Comparison of ENCODE assay signal across 8 cellular contexts in genomic region chr3:156642750-156643728, GRCh38. TPM values are rescaled to one million over a fixed set of nuclear protein-coding genes. Genes with fewer than 3 reads are reported as not detected.
DNase-seq lines count a peak whose midpoint lies in the region; ATAC-seq, FAIRE-seq and TF ChIP-seq lines count a peak whose summit lies in the region.

No MANE protein-coding gene starts in this region.

- POLR2A ChIA-PET in CD4-positive, alpha-beta T cell (lab: Charles Lee), result interaction anchor here (1.0 to 1.8 kb wide), 4 partner anchors 30 to 88 kb away, joined by 3 to 5 read pairs (median 4); partner anchors contain the start of genes SSR3 and TIPARP
- POLR2A ChIA-PET in Panc1 (lab: Charles Lee), result no interaction called here

- no peaks in the 10 kb centered on the region for H3K9me3 Mint-ChIP-seq in CD4-positive, alpha-beta T cell

- no peak for FAIRE-seq in kidney (lab: Jason Lieb, UNC)

- peak overlapping the region; percentile 1 for H3K27ac Mint-ChIP-seq in CD4-positive, alpha-beta T cell

- H3K27me3 ChIP-seq in CD4-positive, alpha-beta T cell (ENCODE audit: control insufficient read depth, insufficient read depth, low read length), result no peaks in the 10 kb centered on the region
- peaks cover 5% of the 10 kb centered on the region; the same call in 1 of the 2 replicates for H3K27me3 ChIP-seq in Panc1 (ENCODE audit: control insufficient read depth, insufficient read depth, low read length)
- H3K27me3 ChIP-seq in lower lobe of right lung (ENCODE audit: low read depth), result no peaks in the 10 kb centered on the region

- H3K36me3 Mint-ChIP-seq in CD4-positive, alpha-beta T cell (ENCODE audit: low read depth), result no peaks in the 10 kb centered on the region

- in situ Hi-C loops in Panc1 (cut with HindIII; ENCODE audit: low pct_unique_long_range_greater_than_20kb, low sequenced_read_pairs), result no loop called here

- intact Hi-C loops in CD4-positive, alpha-beta T cell (cut with DNase I, micrococcal nuclease), result no loop called here
- intact Hi-C loops in Panc1 (cut with micrococcal nuclease; ENCODE audit: unreplicated experiment) (no loop called here), lower lobe of right lung (cut with DNase I) (no loop called here), kidney (cut with DNase I) (no loop called here)

- no peak for TF ChIP-seq CTCF in CD4-positive, alpha-beta T cell (IDR thresholded peaks at IDR 0.05)
- no peak for TF ChIP-seq CTCF in Panc1 (IDR thresholded peaks at IDR 0.05)
- TF ChIP-seq CTCF in lower lobe of right lung (IDR thresholded peaks at IDR 0.05), result no peak
- TF ChIP-seq CTCF in kidney (IDR thresholded peaks at IDR 0.05; ENCODE audit: borderline replicate concordance, extremely low read depth, insufficient read depth), result no peak

- H3K36me3 ChIP-seq in Panc1 (ENCODE audit: control insufficient read depth, insufficient read depth, low read length) (no peaks in the 10 kb centered on the region), lower lobe of right lung (no peaks in the 10 kb centered on the region), kidney (ENCODE audit: control insufficient read depth in 1 of 2, insufficient read depth in 2 of 2, low read length in 2 of 2) (no peaks in the 10 kb centered on the region)

- no peaks in the 10 kb centered on the region for H3K9me3 ChIP-seq in CD4-positive, alpha-beta T cell (ENCODE audit: control insufficient read depth, low read length)
- H3K9me3 ChIP-seq in Panc1 (ENCODE audit: control insufficient read depth, insufficient read depth, low read depth, low read length) (no peaks in the 10 kb centered on the region), lower lobe of right lung (no peaks in the 10 kb centered on the region), kidney (ENCODE audit: control insufficient read depth in 1 of 2, low read length in 2 of 2) (no peaks in the 10 kb centered on the region)

- peak overlapping the region; percentile 53 for H3K4me3 Mint-ChIP-seq in CD4-positive, alpha-beta T cell

- H3K4me1 ChIP-seq in Panc1 (ENCODE audit: control insufficient read depth, insufficient read depth, low read length) (no peaks in the 10 kb centered on the region), lower lobe of right lung (peaks cover 18% of the 10 kb centered on the region), kidney (ENCODE audit: control insufficient read depth in 1 of 2, insufficient read depth in 1 of 2, low read depth in 1 of 2, low read length in 2 of 2) (peaks cover 0 to 3% of the 10 kb centered on the region in 2 donors)

- H3K4me1 Mint-ChIP-seq in CD4-positive, alpha-beta T cell (ENCODE audit: low read depth), result peaks cover 18% of the 10 kb centered on the region

- ATAC-seq in CD4-positive, alpha-beta T cell (ENCODE audit: poor library complexity), result peak; percentile 27
- ATAC-seq in GM21526 (IDR thresholded peaks at IDR 0.05; ENCODE audit: low FRiP score, unreplicated experiment) (peak; percentile 21), Panc1 (peak; percentile 72), lower lobe of right lung (peak; percentile 39 to 43), GM18858 (IDR thresholded peaks at IDR 0.05; ENCODE audit: unreplicated experiment) (no peak)

- no TSS peak for BruUV-seq in Panc1 (replicated peaks; lab: Mats Ljungman, UMichigan)

- peaks cover 4% of the 10 kb centered on the region for H3K27me3 Mint-ChIP-seq in CD4-positive, alpha-beta T cell

- no peak for DNase-seq in CD4-positive, alpha-beta T cell
- DNase-seq in Panc1 (ENCODE audit: low read depth, low spot score) (no peak), lower lobe of right lung (no peak), kidney (no peak), DMS79 (lab: John Stamatoyannopoulos, UW) (no peak), A172 (ENCODE audit: low spot score) (no peak)

- CTCF ChIA-PET in CD4-positive, alpha-beta T cell (lab: Charles Lee), result no interaction called here
- CTCF ChIA-PET in Panc1 (lab: Charles Lee), result interaction anchor here (0.7 kb wide), 1 partner anchor 107 kb away, joined by 3 read pairs; no protein-coding TSS in a partner anchor

- H3K4me3 ChIP-seq in Panc1 (ENCODE audit: low read depth in 2 of 2, low read length in 2 of 2) (no peak overlapping the region), lower lobe of right lung (no peak overlapping the region), kidney (ENCODE audit: low read length in 2 of 2) (peak overlapping the region in 1 of 2 donors; percentile 40)

- no peak overlapping the region for H3K27ac ChIP-seq in CD4-positive, alpha-beta T cell (ENCODE audit: low read depth, low read length)
- H3K27ac ChIP-seq in Panc1 (ENCODE audit: low read length) (no peak overlapping the region), lower lobe of right lung (peak overlapping the region; percentile 6), kidney (ENCODE audit: low read depth in 2 of 2, low read length in 2 of 2) (no peak overlapping the region)

- H3K9ac ChIP-seq in kidney (ENCODE audit: low read length in 2 of 2), result no peak overlapping the region

RNA-seq across cellular contexts. Expression of gene TIPARP, which starts 31.4 kb away (rescaled TPM):
- 100 to 1,000 TPM; 158 to 166 TPM for total RNA-seq in CD4-positive, alpha-beta T cell
- total RNA-seq in Panc1 (2021; ENCODE audit: unreplicated experiment), result 22.1 TPM
- polyA plus RNA-seq in Panc1 (2012; ENCODE audit: insufficient read length), result 11.0 TPM
- total RNA-seq in lower lobe of right lung, result 58.0 TPM
- total RNA-seq in kidney, result 21.8 TPM
- 9.5 TPM for polyA plus RNA-seq in kidney (ENCODE audit: insufficient read depth, low read depth, low replicate concordance)
- total RNA-seq in A172 (2014; rRNA removed; shearing (Covaris generic)), result 17.9 and 20.0 TPM in 2 replicates
